In genomic region chr11:11215944-11216343, GRCh38 we compare ENCODE assay signal across 24 cellular contexts.
DNase-seq lines count a peak whose midpoint lies in the region; ATAC-seq and TF ChIP-seq lines count a peak whose summit lies in the region.
"Had no signal": no experiment of that assay in that cellular context is flagged by ENCODE, and none has a peak within 500 bp of the region (broad histone marks: within the 10 kb centered on the region; RNA-seq: fewer than 3 reads in every experiment).

No MANE protein-coding gene starts in this region.

- no peak overlapping the region for H3K9ac ChIP-seq in smooth muscle cell (ENCODE audit: low read depth)

- H3K79me2 ChIP-seq in smooth muscle cell (ENCODE audit: low read depth), result no peaks in the 10 kb centered on the region

- no peak overlapping the region for H2AFZ ChIP-seq in smooth muscle cell (ENCODE audit: low read depth)

- BruUV-seq in Calu3 (replicated peaks; lab: Mats Ljungman, UMichigan), result no TSS peak

- H3K4me2 ChIP-seq in smooth muscle cell, result no peak overlapping the region

- no peaks in the 10 kb centered on the region for H3F3A ChIP-seq in smooth muscle cell (ENCODE audit: low read depth)

- CTCF ChIA-PET in Calu3 (lab: Charles Lee), result interaction anchor here (0.7 to 1.3 kb wide), 2 partner anchors 17 to 260 kb away, joined by 3 read pairs; no protein-coding TSS in a partner anchor

- H3K27ac Mint-ChIP-seq in Calu3 (ENCODE audit: unreplicated experiment), result no peak overlapping the region
- H3K27ac Mint-ChIP-seq: activated CD8-positive, alpha-beta T cell treated with anti-CD3 and anti-CD28 coated beads, Interleukin-2, amount 10 ng/mL, durations not matched to agents 7 days and 5 days; CD8-positive, alpha-beta memory T cell; immature natural killer cell; stimulated activated naive CD8-positive, alpha-beta T cell treated with anti-CD3 and anti-CD28 coated beads, Interleukin-15, Interleukin-2, amounts not matched to agents 100 ng/mL and 50 ng/mL, for 24 hours had no signal

- H3K4me1 ChIP-seq in smooth muscle cell (ENCODE audit: low read depth) (peaks cover 8% of the 10 kb centered on the region), BE2C (no peaks in the 10 kb centered on the region)

- TF ChIP-seq CTCF in Calu3 (IDR thresholded peaks at IDR 0.05; ENCODE audit: unreplicated experiment) (peak; percentile 5), smooth muscle cell (IDR thresholded peaks at IDR 0.05; ENCODE audit: borderline replicate concordance, insufficient read depth, poor library complexity, severe bottlenecking) (no peak), BE2C (IDR thresholded peaks at IDR 0.05; ENCODE audit: low read depth, low read length) (no peak), GM10266 (IDR thresholded peaks at IDR 0.05; ENCODE audit: control insufficient read depth, insufficient read depth, low read depth, missing control alignments) (no peak)

- H3K4me1 Mint-ChIP-seq in Calu3 (ENCODE audit: low read depth, unreplicated experiment), result peaks cover 34% of the 10 kb centered on the region
- H3K4me1 Mint-ChIP-seq: CD8-positive, alpha-beta memory T cell; immature natural killer cell had no signal

- no peak overlapping the region for H3K4me3 Mint-ChIP-seq in Calu3 (ENCODE audit: low read depth, unreplicated experiment)
- H3K4me3 Mint-ChIP-seq: activated CD8-positive, alpha-beta T cell treated with anti-CD3 and anti-CD28 coated beads, Interleukin-2, amount 10 ng/mL, durations not matched to agents 7 days and 5 days; CD8-positive, alpha-beta memory T cell; immature natural killer cell; stimulated activated naive CD8-positive, alpha-beta T cell treated with anti-CD3 and anti-CD28 coated beads, Interleukin-15, Interleukin-2, amounts not matched to agents 100 ng/mL and 50 ng/mL, for 24 hours had no signal

- ATAC-seq in HG02970 (IDR thresholded peaks at IDR 0.05; ENCODE audit: low FRiP score, unreplicated experiment), result no peak
- ATAC-seq: activated CD8-positive, alpha-beta T cell treated with anti-CD3 and anti-CD28 coated beads, Interleukin-2, amount 10 ng/mL, durations not matched to agents 7 days and 5 days; heart right ventricle; mucosa of descending colon; Panc1 had no signal

- no peak overlapping the region for H3K27ac ChIP-seq in smooth muscle cell (ENCODE audit: low read depth)
- H3K27ac ChIP-seq: heart right ventricle, SK-N-MC, upper lobe of left lung had no signal

- H3K36me3 ChIP-seq in smooth muscle cell (ENCODE audit: low read depth) (no peaks in the 10 kb centered on the region), BE2C (no peaks in the 10 kb centered on the region)
- H3K36me3 ChIP-seq: heart right ventricle, upper lobe of left lung had no signal

- no peaks in the 10 kb centered on the region for H3K27me3 ChIP-seq in smooth muscle cell (ENCODE audit: low read depth)
- peaks cover 5% of the 10 kb centered on the region; the same call in 1 of the 2 replicates for H3K27me3 ChIP-seq in BE2C
- H3K27me3 ChIP-seq: heart right ventricle, upper lobe of left lung had no signal

- H3K36me3 Mint-ChIP-seq in Calu3 (ENCODE audit: insufficient read depth, unreplicated experiment), result peaks cover 4% of the 10 kb centered on the region
- H3K36me3 Mint-ChIP-seq: CD8-positive, alpha-beta memory T cell; immature natural killer cell had no signal

- H3K9me3 Mint-ChIP-seq in Calu3 (ENCODE audit: low read depth, unreplicated experiment), result no peaks in the 10 kb centered on the region
- H3K9me3 Mint-ChIP-seq: CD8-positive, alpha-beta memory T cell; immature natural killer cell; stimulated activated naive CD8-positive, alpha-beta T cell treated with anti-CD3 and anti-CD28 coated beads, Interleukin-15, Interleukin-2, amounts not matched to agents 100 ng/mL and 50 ng/mL, for 24 hours had no signal

- DNase-seq in Ammon's horn (ENCODE audit: low spot score) (peak; percentile 20), Calu3 (peak; percentile 74), NCI-H345 (lab: John Stamatoyannopoulos, UW) (peak; percentile 83), iPS-NIHi11 (ENCODE audit: low spot score) (peak; percentile 31), smooth muscle cell (lab: John Stamatoyannopoulos, UW; ENCODE audit: unreplicated experiment) (no peak), BE2C (no peak), GM10266 (ENCODE audit: extremely low spot score) (no peak)
- DNase-seq: activated CD8-positive, alpha-beta T cell treated with anti-CD3 and anti-CD28 coated beads, Interleukin-2, amount 10 ng/mL, durations not matched to agents 7 days and 5 days; activated T-cell treated with anti-CD3 and anti-CD28 coated beads, Interleukin-2, amount 50 U/mL, for 1 hour; CD8-positive, alpha-beta memory T cell; dermis blood vessel endothelial cell; heart right ventricle; immature natural killer cell; IMR-90; mucosa of descending colon; NCI-H2081; NK-92 treated with Interleukin-12 subunit alpha and Interleukin-12 subunit beta, amount 100 ng/mL, for 24 hours; stimulated activated CD4-positive, alpha-beta T cell treated with anti-CD3 and anti-CD28 coated beads, Interleukin-2, amount 100 ng/mL, for 48 hours; T1000; upper lobe of left lung had no signal

- H3K9me3 ChIP-seq in smooth muscle cell (replicated peaks; ENCODE audit: low read depth) (no peaks in the 10 kb centered on the region), BE2C (no peaks in the 10 kb centered on the region)
- H3K9me3 ChIP-seq: heart right ventricle, mucosa of descending colon, upper lobe of left lung had no signal

- intact Hi-C loops in Calu3 (cut with micrococcal nuclease; ENCODE audit: unreplicated experiment), result no loop called here

- H3K27me3 Mint-ChIP-seq in Calu3 (ENCODE audit: unreplicated experiment), result peaks cover 31% of the 10 kb centered on the region

- H4K20me1 ChIP-seq in smooth muscle cell (ENCODE audit: low read depth), result no peaks in the 10 kb centered on the region

- H3K4me3 ChIP-seq in smooth muscle cell (no peak overlapping the region), BE2C (ENCODE audit: low read depth, low read length) (no peak overlapping the region)
- H3K4me3 ChIP-seq: heart right ventricle, mucosa of descending colon, SK-N-MC, upper lobe of left lung had no signal

- 82% methylated on average over 3 of the region's 3 CpGs for WGBS in smooth muscle cell (ENCODE audit: low lambda C conversion rate)

Comparison
In these comparisons a context has a peak if more than half of its experiments do, and no peak if none do; other contexts are left out.
1. DNase-seq: peak in Ammon's horn (single experiment), Calu3 (single experiment), NCI-H345 (single experiment) and iPS-NIHi11 (single experiment); none in smooth muscle cell (single experiment), BE2C (single experiment) and GM10266 (single experiment).